ENCODE assay signal across 22 cellular contexts in the genomic region with DNA sequence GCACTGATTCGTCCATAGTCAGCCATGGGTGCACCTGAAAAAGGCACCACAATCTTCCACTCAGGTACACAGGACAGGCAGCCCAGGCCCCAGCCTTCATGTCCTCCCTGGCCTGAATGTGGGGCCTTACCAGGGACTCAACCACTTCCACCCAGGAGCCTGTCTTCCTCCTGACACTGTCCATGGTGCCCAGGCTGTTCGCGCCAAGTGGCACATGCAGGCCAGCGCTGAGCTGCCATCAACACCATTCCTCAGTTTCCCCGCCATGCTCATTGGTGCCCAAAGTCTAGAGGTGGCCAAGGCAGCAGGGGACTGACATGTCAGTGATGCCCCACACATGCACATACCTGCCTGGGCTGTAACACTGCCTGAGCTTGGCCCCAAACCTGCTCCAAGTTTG.
DNase-seq lines count a peak whose midpoint lies in the region; ATAC-seq and TF ChIP-seq lines count a peak whose summit lies in the region.
"Had no signal": no experiment of that assay in that cellular context is flagged by ENCODE, and none has a peak within 500 bp of the region (broad histone marks: within the 10 kb centered on the region; RNA-seq: fewer than 3 reads in every experiment).

No MANE protein-coding gene starts in this region.

- H3K36me3 ChIP-seq in mucosa of descending colon (ENCODE audit: low read depth) = no peaks in the 10 kb centered on the region
- H3K36me3 ChIP-seq in aorta (ENCODE audit: control insufficient read depth in 1 of 2, insufficient read depth in 2 of 2, low read length in 1 of 2) = no peaks in the 10 kb centered on the region
- no peaks in the 10 kb centered on the region for H3K36me3 ChIP-seq in left lung
- H3K36me3 ChIP-seq: BE2C, BLaER1 had no signal

- TF ChIP-seq EP300 in Ishikawa (IDR thresholded peaks at IDR 0.05; ENCODE audit: borderline replicate concordance) = no peak

- H3K4me3 ChIP-seq in mucosa of descending colon = no peak overlapping the region
- H3K4me3 ChIP-seq in aorta (ENCODE audit: low read length in 2 of 2) = no peak overlapping the region
- H3K4me3 ChIP-seq in left lung = no peak overlapping the region
- H3K4me3 ChIP-seq: BLaER1, GM12878 had no signal

- TF ChIP-seq RAD21 in Ishikawa (IDR thresholded peaks at IDR 0.05; ENCODE audit: low read depth) = no peak

- TF ChIP-seq CTCF in mucosa of descending colon (IDR thresholded peaks at IDR 0.05) = no peak
- TF ChIP-seq CTCF in left lung (IDR thresholded peaks at IDR 0.05) = no peak

- peak; percentile 13 for ATAC-seq in mucosa of descending colon
- peak; percentile 17 for ATAC-seq in aorta (ENCODE audit: low FRiP score)
- no peak for ATAC-seq in left lung
- ATAC-seq: GM12878 had no signal

- no peaks in the 10 kb centered on the region for H3K9me3 ChIP-seq in mucosa of descending colon
- no peaks in the 10 kb centered on the region for H3K9me3 ChIP-seq in aorta (ENCODE audit: control insufficient read depth, low read length)
- peaks cover 0 to 2% of the 10 kb centered on the region in 2 donors for H3K9me3 ChIP-seq in left lung
- H3K9me3 ChIP-seq: BE2C, BLaER1 had no signal

- intact Hi-C loops in mucosa of descending colon (cut with DNase I, micrococcal nuclease) = no loop called here
- intact Hi-C loops in aorta (cut with DNase I) = no loop called here
- intact Hi-C loops in left lung (cut with DNase I) = no loop called here
- intact Hi-C loops in head of caudate nucleus (cut with DNase I) = no loop called here

- H3K4me1 ChIP-seq in mucosa of descending colon (ENCODE audit: low read depth) = no peaks in the 10 kb centered on the region
- no peaks in the 10 kb centered on the region for H3K4me1 ChIP-seq in aorta (ENCODE audit: control insufficient read depth in 1 of 2, insufficient read depth in 2 of 2, low read length in 2 of 2)
- H3K4me1 ChIP-seq in left lung = no peaks in the 10 kb centered on the region
- H3K4me1 ChIP-seq: BE2C, BLaER1 had no signal

- no peaks in the 10 kb centered on the region for H3K27me3 ChIP-seq in aorta (ENCODE audit: control insufficient read depth in 1 of 2, insufficient read depth in 2 of 2, low read length in 1 of 2)
- H3K27me3 ChIP-seq in left lung = no peaks in the 10 kb centered on the region
- H3K27me3 ChIP-seq: BE2C had no signal

- H3K27ac ChIP-seq in aorta (ENCODE audit: low read depth in 1 of 2, low read length in 2 of 2) (no peak overlapping the region), left lung (no peak overlapping the region)
- H3K27ac ChIP-seq: BLaER1 had no signal

- 55 to 87% methylated on average over 5 of the region's 5 CpGs for WGBS in aorta, 2 donors

- no peak for DNase-seq in mucosa of descending colon
- DNase-seq in aorta = no peak
- DNase-seq in NCI-H1436 (lab: John Stamatoyannopoulos, UW) = no peak
- DNase-seq in left lung = no peak
- DNase-seq in head of caudate nucleus = no peak
- DNase-seq: 8988T; ACHN; BE2C; C1 segment of cervical spinal cord; CD4-positive, CD25-positive, alpha-beta regulatory T cell; CD8-positive, alpha-beta memory T cell; COR-L47; DMS 273 treated with DMSO at 0.1 percent for 48 hours; DMS153; DMS53; DMS79; DND-41; EL; GDM1 had no signal

TF ChIP-seq in Ishikawa, 13 proteins besides CTCF, POLR2A, EP300 and RAD21:
- TF ChIP-seq REST (IDR thresholded peaks at IDR 0.05; ENCODE audit: low read depth) = peak; percentile 35; the same call in 1 of the 2 replicates
- TF ChIP-seq FOXM1 (IDR thresholded peaks at IDR 0.05; ENCODE audit: borderline replicate concordance, low read depth) = no peak
- no peak for TF ChIP-seq EGR1 (IDR thresholded peaks at IDR 0.05)
- no peak for TF ChIP-seq CREB1 (IDR thresholded peaks at IDR 0.05; ENCODE audit: low read depth)
- no peak for TF ChIP-seq NFIC (IDR thresholded peaks at IDR 0.05)
- TF ChIP-seq, protein P1, sequence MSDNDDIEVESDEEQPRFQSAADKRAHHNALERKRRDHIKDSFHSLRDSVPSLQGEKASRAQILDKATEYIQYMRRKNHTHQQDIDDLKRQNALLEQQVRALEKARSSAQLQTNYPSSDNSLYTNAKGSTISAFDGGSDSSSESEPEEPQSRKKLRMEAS (IDR thresholded peaks at IDR 0.05) = no peak
- TF ChIP-seq USF1 (IDR thresholded peaks at IDR 0.05) = no peak
- TF ChIP-seq ZBTB7A (IDR thresholded peaks at IDR 0.05; ENCODE audit: low read depth) = no peak
